Comparison of ENCODE assay signal across 8 cellular contexts in genomic region chr10:31808258-31809218, GRCh38.
DNase-seq lines count a peak whose midpoint lies in the region; TF ChIP-seq lines count a peak whose summit lies in the region.

No MANE protein-coding gene starts in this region.

- no peaks in the 10 kb centered on the region for H3K9me3 ChIP-seq in SU-DHL-6 (ENCODE audit: insufficient read depth, low read length)
- no peaks in the 10 kb centered on the region for H3K9me3 ChIP-seq in subcutaneous abdominal adipose tissue (ENCODE audit: control insufficient read depth in 5 of 5, low read length in 5 of 5)

- TF ChIP-seq CTCF in AG10803 (conservative IDR thresholded peaks at IDR 0.05; ENCODE audit: low read length) (peak; percentile 56), SU-DHL-6 (IDR thresholded peaks at IDR 0.05; ENCODE audit: insufficient read depth, low read length, poor library complexity, severe bottlenecking) (peak; percentile 38)

- H3K9ac ChIP-seq in SU-DHL-6 (ENCODE audit: low read length) (no peak overlapping the region), subcutaneous abdominal adipose tissue (ENCODE audit: low read length in 5 of 5) (peak overlapping the region; percentile 40 to 81 (median 77))

- H3K4me3 ChIP-seq in AG10803 (ENCODE audit: low read length) (peak overlapping the region; percentile 67), GM08714 (ENCODE audit: low read length) (peak overlapping the region; percentile 51; the same call in 1 of the 2 replicates), SU-DHL-6 (ENCODE audit: insufficient read depth, low read length, poor library complexity, severe bottlenecking) (no peak overlapping the region), subcutaneous abdominal adipose tissue (ENCODE audit: low read depth in 1 of 5, low read length in 5 of 5) (peak overlapping the region; percentile 56 to 87 (median 70))

- no peaks in the 10 kb centered on the region for H3K9me2 ChIP-seq in SU-DHL-6 (replicated peaks; ENCODE audit: insufficient read depth, low read length)

- DNase-seq in AG10803 (ENCODE audit: low read depth), result peak; percentile 89
- DNase-seq in HK-2 (ENCODE audit: unreplicated experiment), result peak; percentile 1
- peak; percentile 92 for DNase-seq in dedifferentiated amniotic fluid mesenchymal stem cell (ENCODE audit: extremely low spot score)
- peak; percentile 77 to 81 for DNase-seq in lung microvascular endothelial cell (ENCODE audit: low read depth in 2 of 2)
- no peak for DNase-seq in iPS-NIHi11 (ENCODE audit: low spot score)

- H3K27ac ChIP-seq in SU-DHL-6 (ENCODE audit: low read depth, low read length) (no peak overlapping the region), subcutaneous abdominal adipose tissue (ENCODE audit: low read depth, low read length) (peak overlapping the region; percentile 83)

- H3K4me2 ChIP-seq in SU-DHL-6 (ENCODE audit: low read depth, low read length, poor library complexity, severe bottlenecking), result no peak overlapping the region

- H3K4me1 ChIP-seq in subcutaneous abdominal adipose tissue (ENCODE audit: control insufficient read depth in 5 of 5, insufficient read depth in 5 of 5, low read length in 5 of 5), result peaks cover 0 to 18% (median 13%) of the 10 kb centered on the region in 5 donors

- H3F3A ChIP-seq in SU-DHL-6 (ENCODE audit: insufficient read depth), result no peaks in the 10 kb centered on the region

- H3K27me3 ChIP-seq in SU-DHL-6 (ENCODE audit: low read length) (no peaks in the 10 kb centered on the region), subcutaneous abdominal adipose tissue (ENCODE audit: control insufficient read depth in 5 of 5, insufficient read depth in 4 of 5, low read length in 5 of 5) (no peaks in the 10 kb centered on the region)

- no peak overlapping the region for H2AFZ ChIP-seq in SU-DHL-6 (ENCODE audit: low read depth, low read length, severe bottlenecking)

- H3K36me3 ChIP-seq in SU-DHL-6 (ENCODE audit: low read length) (no peaks in the 10 kb centered on the region), subcutaneous abdominal adipose tissue (ENCODE audit: control insufficient read depth in 5 of 5, insufficient read depth in 5 of 5, low read length in 5 of 5) (peaks cover 0 to 7% (median 1%) of the 10 kb centered on the region in 5 donors)

- H4K20me1 ChIP-seq in SU-DHL-6 (ENCODE audit: low read depth, low read length), result no peaks in the 10 kb centered on the region

- H3K79me2 ChIP-seq in SU-DHL-6 (ENCODE audit: insufficient read depth, low read length), result no peaks in the 10 kb centered on the region
